In genomic region chr9:97682242-97682641, GRCh38 we compare ENCODE assay signal across 17 cellular contexts. TPM values are rescaled to one million over a fixed set of nuclear protein-coding genes. Genes with fewer than 3 reads are reported as not detected.
DNase-seq lines count a peak whose midpoint lies in the region; ATAC-seq, FAIRE-seq and TF ChIP-seq lines count a peak whose summit lies in the region.
"Had no signal": no experiment of that assay in that cellular context is flagged by ENCODE, and none has a peak within 500 bp of the region (broad histone marks: within the 10 kb centered on the region; RNA-seq: fewer than 3 reads in every experiment).

No MANE protein-coding gene starts in this region.

- peak; percentile 15 for DNase-seq in NCI-H187 treated with DMSO at 0.1 percent for 48 hours (lab: John Stamatoyannopoulos, UW)
- DNase-seq in NCI-H187 (lab: John Stamatoyannopoulos, UW): no peak
- DNase-seq in natural killer cell: no peak
- no peak for DNase-seq in natural killer cell treated with Interleukin-12 subunit alpha and Interleukin-12 subunit beta and Interleukin-15 and Interleukin-18, amount 100 ng/mL, for 72 hours (ENCODE audit: low spot score)
- no peak for DNase-seq in neural progenitor cell (ENCODE audit: low spot score)
- no peak for DNase-seq in chondrocyte (ENCODE audit: low spot score)
- DNase-seq in HTR-8/SVneo (ENCODE audit: insufficient read length, low spot score): no peak
- DNase-seq: 8988T; BE2C; DND-41; HCEC 1CT; KBM-7; NCI-H1436 treated with DMSO at 0.1 percent for 48 hours; NCI-H446; NK-92 treated with Interleukin-12 subunit alpha and Interleukin-12 subunit beta, amount 100 ng/mL, for 24 hours; SIG-M5 had no signal

- no peak for ATAC-seq in natural killer cell
- ATAC-seq in natural killer cell treated with Interleukin-12 subunit alpha and Interleukin-12 subunit beta and Interleukin-15 and Interleukin-18, amount 100 ng/mL, for 72 hours: no peak

- H3K27ac Mint-ChIP-seq in natural killer cell: peak overlapping the region; percentile 38 to 59
- no peak overlapping the region for H3K27ac Mint-ChIP-seq in natural killer cell treated with Interleukin-12 subunit alpha and Interleukin-12 subunit beta and Interleukin-15 and Interleukin-18, amount 100 ng/mL, for 72 hours
- peak overlapping the region in 4 of 5 experiments; percentile 31 to 85 (median 53) for H3K27ac Mint-ChIP-seq in brain
- no peak overlapping the region for H3K27ac Mint-ChIP-seq in neural progenitor cell
- H3K27ac Mint-ChIP-seq in chondrocyte (ENCODE audit: unreplicated experiment): no peak overlapping the region

- H3K4me1 Mint-ChIP-seq in natural killer cell: peaks cover 0 to 9% of the 10 kb centered on the region in 2 donors
- peaks cover 6 to 14% of the 10 kb centered on the region in 2 donors for H3K4me1 Mint-ChIP-seq in natural killer cell treated with Interleukin-12 subunit alpha and Interleukin-12 subunit beta and Interleukin-15 and Interleukin-18, amount 100 ng/mL, for 72 hours (ENCODE audit: low read depth in 2 of 2)
- peaks cover 6% of the 10 kb centered on the region for H3K4me1 Mint-ChIP-seq in brain
- H3K4me1 Mint-ChIP-seq in neural progenitor cell: no peaks in the 10 kb centered on the region
- H3K4me1 Mint-ChIP-seq in chondrocyte (ENCODE audit: low read depth): no peaks in the 10 kb centered on the region

- no peak overlapping the region for H3K9ac ChIP-seq in neural progenitor cell

- H3K4me2 ChIP-seq in neural progenitor cell: no peak overlapping the region

- H3K27me3 Mint-ChIP-seq in natural killer cell (ENCODE audit: low read depth in 2 of 2) (no peaks in the 10 kb centered on the region), brain (no peaks in the 10 kb centered on the region), neural progenitor cell (ENCODE audit: insufficient read depth, low read depth) (no peaks in the 10 kb centered on the region), chondrocyte (ENCODE audit: low read depth) (no peaks in the 10 kb centered on the region)
- H3K27me3 Mint-ChIP-seq in natural killer cell treated with Interleukin-12 subunit alpha and Interleukin-12 subunit beta and Interleukin-15 and Interleukin-18, amount 100 ng/mL, for 72 hours: no peaks in the 10 kb centered on the region

- no peak overlapping the region for H3K4me3 Mint-ChIP-seq in natural killer cell
- no peak overlapping the region for H3K4me3 Mint-ChIP-seq in natural killer cell treated with Interleukin-12 subunit alpha and Interleukin-12 subunit beta and Interleukin-15 and Interleukin-18, amount 100 ng/mL, for 72 hours
- no peak overlapping the region for H3K4me3 Mint-ChIP-seq in brain
- H3K4me3 Mint-ChIP-seq in neural progenitor cell: no peak overlapping the region
- no peak overlapping the region for H3K4me3 Mint-ChIP-seq in chondrocyte (ENCODE audit: unreplicated experiment)

- H3K4me1 ChIP-seq in neural progenitor cell: no peaks in the 10 kb centered on the region

- no peak overlapping the region for H2AFZ ChIP-seq in neural progenitor cell (replicated peaks)

- H3K36me3 Mint-ChIP-seq in natural killer cell: peaks cover 10% of the 10 kb centered on the region
- peaks cover 11% of the 10 kb centered on the region for H3K36me3 Mint-ChIP-seq in natural killer cell treated with Interleukin-12 subunit alpha and Interleukin-12 subunit beta and Interleukin-15 and Interleukin-18, amount 100 ng/mL, for 72 hours
- H3K36me3 Mint-ChIP-seq in brain: peaks cover 31% of the 10 kb centered on the region
- H3K36me3 Mint-ChIP-seq in neural progenitor cell: peaks cover 13% of the 10 kb centered on the region
- H3K36me3 Mint-ChIP-seq in chondrocyte (ENCODE audit: low read depth): peaks cover 25% of the 10 kb centered on the region

- no peaks in the 10 kb centered on the region for H3K9me3 Mint-ChIP-seq in natural killer cell
- H3K9me3 Mint-ChIP-seq in natural killer cell treated with Interleukin-12 subunit alpha and Interleukin-12 subunit beta and Interleukin-15 and Interleukin-18, amount 100 ng/mL, for 72 hours: no peaks in the 10 kb centered on the region
- no peaks in the 10 kb centered on the region for H3K9me3 Mint-ChIP-seq in brain
- H3K9me3 Mint-ChIP-seq in neural progenitor cell: no peaks in the 10 kb centered on the region
- no peaks in the 10 kb centered on the region for H3K9me3 Mint-ChIP-seq in chondrocyte (ENCODE audit: low read depth)

- peak overlapping the region; percentile 4 for H3K27ac ChIP-seq in neural progenitor cell

- TF ChIP-seq CTCF in natural killer cell (IDR thresholded peaks at IDR 0.05): no peak
- no peak for TF ChIP-seq CTCF in brain (conservative IDR thresholded peaks at IDR 0.05)
- TF ChIP-seq CTCF in neural progenitor cell (IDR thresholded peaks at IDR 0.05): no peak
- TF ChIP-seq CTCF in chondrocyte (IDR thresholded peaks at IDR 0.05): no peak

- H4K20me1 ChIP-seq in neural progenitor cell (ENCODE audit: low read depth): peaks cover 7% of the 10 kb centered on the region

- no peaks in the 10 kb centered on the region for H3K9me3 ChIP-seq in neural progenitor cell (ENCODE audit: low read depth)
- H3K9me3 ChIP-seq: BE2C had no signal

- peaks cover 9% of the 10 kb centered on the region for H3K36me3 ChIP-seq in neural progenitor cell

- H3K27me3 ChIP-seq in neural progenitor cell: no peaks in the 10 kb centered on the region
- H3K27me3 ChIP-seq: BE2C had no signal

- no peak overlapping the region for H3K4me3 ChIP-seq in neural progenitor cell

- peaks cover 15% of the 10 kb centered on the region for H3F3A ChIP-seq in neural progenitor cell (ENCODE audit: low read depth)

- intact Hi-C loops in natural killer cell (cut with micrococcal nuclease): no loop called here

- no peak for FAIRE-seq in HTR-8/SVneo (lab: Jason Lieb, UNC)

- H3K79me2 ChIP-seq in neural progenitor cell (ENCODE audit: low read depth): no peaks in the 10 kb centered on the region

RNA-seq across cellular contexts. Expression of gene XPA, which starts 14.9 kb away (rescaled TPM):
- total RNA-seq in natural killer cell: 10 to 100 TPM; 21.7 to 28.4 (median 25.6) TPM
- 10 to 100 TPM; 11.2 to 12.5 TPM for total RNA-seq in natural killer cell treated with Interleukin-12 subunit alpha and Interleukin-12 subunit beta and Interleukin-15 and Interleukin-18, amount 100 ng/mL, for 72 hours
- polyA plus RNA-seq in brain (ENCODE audit: insufficient read depth, low read depth, low replicate concordance): 9.5 TPM
- 6.4 and 9.2 TPM in 2 replicates for total RNA-seq in neural progenitor cell (ENCODE audit: low replicate concordance)
- total RNA-seq in chondrocyte: 9.1 to 11.6 TPM (median 10.2 TPM) in 3 replicates

RNA-seq across cellular contexts. Expression of gene NCBP1, which starts 48.6 kb away (rescaled TPM):
- total RNA-seq in natural killer cell: 10 to 100 TPM; 39.3 to 55.2 (median 51.2) TPM
- 10 to 100 TPM; 29.4 to 63.5 TPM for total RNA-seq in natural killer cell treated with Interleukin-12 subunit alpha and Interleukin-12 subunit beta and Interleukin-15 and Interleukin-18, amount 100 ng/mL, for 72 hours
- 33.0 TPM for polyA plus RNA-seq in brain (ENCODE audit: insufficient read depth, low read depth, low replicate concordance)
- 42.3 and 55.9 TPM in 2 replicates for total RNA-seq in neural progenitor cell (ENCODE audit: low replicate concordance)
- total RNA-seq in chondrocyte: 32.3 to 41.6 TPM (median 32.7 TPM) in 3 replicates

RNA-seq across cellular contexts. Expression of gene TSTD2, which starts 49.1 kb away (rescaled TPM):
- 10 to 100 TPM; 16.2 to 25.7 (median 24.7) TPM for total RNA-seq in natural killer cell
- 10 to 100 TPM; 18.8 to 25.4 TPM for total RNA-seq in natural killer cell treated with Interleukin-12 subunit alpha and Interleukin-12 subunit beta and Interleukin-15 and Interleukin-18, amount 100 ng/mL, for 72 hours
- polyA plus RNA-seq in brain (ENCODE audit: insufficient read depth, low read depth, low replicate concordance): 25.9 TPM
- total RNA-seq in neural progenitor cell (ENCODE audit: low replicate concordance): 31.5 and 45.4 TPM in 2 replicates
- total RNA-seq in chondrocyte: 18.8 to 21.9 TPM (median 19.6 TPM) in 3 replicates

Comparison
In these comparisons a context has a peak if more than half of its experiments do, and no peak if none do; other contexts are left out.
1. H3K27ac Mint-ChIP-seq: peak in natural killer cell (2 of 2) and brain (4 of 5); none in natural killer cell treated with Interleukin-12 subunit alpha and Interleukin-12 subunit beta and Interleukin-15 and Interleukin-18, amount 100 ng/mL, for 72 hours (0 of 2), neural progenitor cell (single experiment) and chondrocyte (single experiment).